ENCODE assay signal across 10 cellular contexts in the genomic region with DNA sequence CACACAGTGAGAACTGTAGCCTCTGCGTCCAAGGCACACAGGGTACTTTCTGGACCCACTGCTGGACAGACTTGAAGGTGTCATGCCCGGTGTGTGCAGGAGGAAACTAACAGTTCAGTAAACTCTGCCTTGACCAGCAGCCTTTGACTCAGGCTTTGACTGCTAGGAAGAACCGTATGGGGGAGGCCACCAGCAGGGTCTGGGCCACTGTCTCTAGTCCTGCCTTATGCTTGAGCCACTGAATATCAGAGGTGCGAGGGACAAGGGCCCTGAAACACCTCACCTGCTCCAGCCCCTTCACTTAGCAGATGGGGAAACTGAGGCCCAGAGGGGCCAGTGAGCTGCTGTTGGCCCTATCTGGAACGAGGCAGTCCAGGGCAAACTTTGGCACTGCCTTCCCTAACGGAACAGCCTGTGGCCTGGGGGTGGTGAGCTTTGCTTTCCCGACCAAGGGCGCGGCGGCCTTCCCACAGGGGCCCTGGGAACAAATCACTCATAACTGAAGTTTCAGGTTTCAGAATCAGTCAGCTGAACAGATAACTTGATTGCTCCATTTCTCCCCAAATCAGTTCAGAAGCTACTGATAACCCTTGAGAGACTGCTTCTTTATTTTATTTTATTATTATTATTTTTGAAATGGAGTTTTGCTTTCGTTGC.
DNase-seq lines count a peak whose midpoint lies in the region; ATAC-seq and TF ChIP-seq lines count a peak whose summit lies in the region.
"Had no signal": no experiment of that assay in that cellular context is flagged by ENCODE, and none has a peak within 500 bp of the region (broad histone marks: within the 10 kb centered on the region; RNA-seq: fewer than 3 reads in every experiment).

No MANE protein-coding gene starts in this region.

- peak overlapping the region in 8 of 10 donors; percentile 63 to 92 (median 78) for H3K27ac Mint-ChIP-seq in naive thymus-derived CD8-positive, alpha-beta T cell

- ATAC-seq in DND-41 (ENCODE audit: insufficient read depth, low read depth) = no peak
- ATAC-seq in GM21390 (IDR thresholded peaks at IDR 0.05; ENCODE audit: unreplicated experiment) = peak; percentile 54
- ATAC-seq in HG03571 (IDR thresholded peaks at IDR 0.05; ENCODE audit: unreplicated experiment) = peak; percentile 58
- no peak for ATAC-seq in naive thymus-derived CD8-positive, alpha-beta T cell

- peaks cover 15 to 71% (median 45%) of the 10 kb centered on the region in 4 donors for H3K4me1 Mint-ChIP-seq in naive thymus-derived CD8-positive, alpha-beta T cell

- WGBS in hepatocyte (ENCODE audit: low lambda C conversion rate, missing lambda C conversion rate) = 88% methylated on average over 11 of the region's 11 CpGs

- CTCF ChIA-PET in HEK293T (lab: Yijun Ruan, JAX) = no interaction called here

- TF ChIP-seq CTCF in DND-41 (IDR thresholded peaks at IDR 0.05; ENCODE audit: borderline replicate concordance, extremely low read depth, low read length, poor library complexity, severe bottlenecking) (no peak), hepatocyte (IDR thresholded peaks at IDR 0.05; ENCODE audit: poor library complexity) (no peak)

- H3K4me3 ChIP-seq in DND-41 (ENCODE audit: low read depth in 1 of 2, low read length in 2 of 2) (no peak overlapping the region), hepatocyte (no peak overlapping the region)
- H3K4me3 ChIP-seq: K562 had no signal

- H2AFZ ChIP-seq in DND-41 (ENCODE audit: low read depth, low read length) (no peak overlapping the region), hepatocyte (no peak overlapping the region)

- peak overlapping the region in 2 of 10 donors; percentile 14 to 67 for H3K4me3 Mint-ChIP-seq in naive thymus-derived CD8-positive, alpha-beta T cell

- H3K27ac ChIP-seq in DND-41 (ENCODE audit: low read length) (peak overlapping the region; percentile 93), hepatocyte (no peak overlapping the region)

- peaks cover 58% of the 10 kb centered on the region for H3K36me3 ChIP-seq in DND-41 (ENCODE audit: insufficient read depth, low read length)
- H3K36me3 ChIP-seq in hepatocyte (replicated peaks; ENCODE audit: insufficient read depth, low read depth) = no peaks in the 10 kb centered on the region

- H3K4me2 ChIP-seq in DND-41 (ENCODE audit: insufficient read depth, low read length) (no peak overlapping the region), hepatocyte (no peak overlapping the region)

- peaks cover 0 to 3% (median 0%) of the 10 kb centered on the region in 3 donors for H3K36me3 Mint-ChIP-seq in naive thymus-derived CD8-positive, alpha-beta T cell

- H3K79me2 ChIP-seq in DND-41 (ENCODE audit: insufficient read depth, low read length) (peaks cover 37% of the 10 kb centered on the region), hepatocyte (no peaks in the 10 kb centered on the region)

- no peaks in the 10 kb centered on the region for H3K9me3 Mint-ChIP-seq in naive thymus-derived CD8-positive, alpha-beta T cell

- H3K27me3 Mint-ChIP-seq in naive thymus-derived CD8-positive, alpha-beta T cell = no peaks in the 10 kb centered on the region

- H3K9ac ChIP-seq in DND-41 (ENCODE audit: low read depth, low read length) = peak overlapping the region; percentile 4; the same call in 1 of the 2 replicates

- H3K4me1 ChIP-seq in DND-41 (ENCODE audit: insufficient read depth, low read length) (peaks cover 46% of the 10 kb centered on the region), hepatocyte (ENCODE audit: insufficient read depth) (no peaks in the 10 kb centered on the region)

- no peak for DNase-seq in DND-41
- DNase-seq in naive thymus-derived CD8-positive, alpha-beta T cell = no peak
- DNase-seq in HEK293T (ENCODE audit: extremely low spot score) = no peak
- DNase-seq in cerebellum (ENCODE audit: low spot score) = no peak
- no peak for DNase-seq in GM03348 (ENCODE audit: low spot score)
- DNase-seq in hepatocyte (ENCODE audit: low spot score) = no peak
- DNase-seq: DMS79 had no signal

- H3K27me3 ChIP-seq in DND-41 (ENCODE audit: insufficient read depth, low read length, poor library complexity) (no peaks in the 10 kb centered on the region), hepatocyte (no peaks in the 10 kb centered on the region)

- peaks cover 8% of the 10 kb centered on the region; the same call in 1 of the 2 replicates for H4K20me1 ChIP-seq in DND-41 (ENCODE audit: insufficient read depth, low read length)
- H4K20me1 ChIP-seq in hepatocyte (ENCODE audit: insufficient read depth, poor library complexity, severe bottlenecking) = no peaks in the 10 kb centered on the region

- POLR2A ChIA-PET in naive thymus-derived CD8-positive, alpha-beta T cell (lab: Charles Lee) = interaction anchor here (1.0 to 1.4 kb wide), 2 partner anchors 12 to 61 kb away, joined by 3 to 4 read pairs; no protein-coding TSS in a partner anchor
- POLR2A ChIA-PET in HEK293T (lab: Yijun Ruan, JAX) = no interaction called here

- no peaks in the 10 kb centered on the region for H3K9me2 ChIP-seq in hepatocyte (replicated peaks; ENCODE audit: insufficient read depth)

- no peaks in the 10 kb centered on the region for H3K9me3 ChIP-seq in DND-41 (ENCODE audit: insufficient read depth, low read length, severe bottlenecking)
- no peaks in the 10 kb centered on the region for H3K9me3 ChIP-seq in hepatocyte (ENCODE audit: low read depth)

TF ChIP-seq in HEK293T, 16 proteins besides CTCF, POLR2A, EP300 and RAD21:
- no peak for TF ChIP-seq NFRKB (IDR thresholded peaks at IDR 0.05)
- TF ChIP-seq FOXK2 (IDR thresholded peaks at IDR 0.05) = no peak
- no peak for TF ChIP-seq ZNF384 (IDR thresholded peaks at IDR 0.05)

Comparison
In these comparisons a context has a peak if more than half of its experiments do, and no peak if none do; other contexts are left out.
1. ATAC-seq: peak in GM21390 (single experiment) and HG03571 (single experiment); none in DND-41 (single experiment) and naive thymus-derived CD8-positive, alpha-beta T cell (0 of 2).